In the genomic region with DNA sequence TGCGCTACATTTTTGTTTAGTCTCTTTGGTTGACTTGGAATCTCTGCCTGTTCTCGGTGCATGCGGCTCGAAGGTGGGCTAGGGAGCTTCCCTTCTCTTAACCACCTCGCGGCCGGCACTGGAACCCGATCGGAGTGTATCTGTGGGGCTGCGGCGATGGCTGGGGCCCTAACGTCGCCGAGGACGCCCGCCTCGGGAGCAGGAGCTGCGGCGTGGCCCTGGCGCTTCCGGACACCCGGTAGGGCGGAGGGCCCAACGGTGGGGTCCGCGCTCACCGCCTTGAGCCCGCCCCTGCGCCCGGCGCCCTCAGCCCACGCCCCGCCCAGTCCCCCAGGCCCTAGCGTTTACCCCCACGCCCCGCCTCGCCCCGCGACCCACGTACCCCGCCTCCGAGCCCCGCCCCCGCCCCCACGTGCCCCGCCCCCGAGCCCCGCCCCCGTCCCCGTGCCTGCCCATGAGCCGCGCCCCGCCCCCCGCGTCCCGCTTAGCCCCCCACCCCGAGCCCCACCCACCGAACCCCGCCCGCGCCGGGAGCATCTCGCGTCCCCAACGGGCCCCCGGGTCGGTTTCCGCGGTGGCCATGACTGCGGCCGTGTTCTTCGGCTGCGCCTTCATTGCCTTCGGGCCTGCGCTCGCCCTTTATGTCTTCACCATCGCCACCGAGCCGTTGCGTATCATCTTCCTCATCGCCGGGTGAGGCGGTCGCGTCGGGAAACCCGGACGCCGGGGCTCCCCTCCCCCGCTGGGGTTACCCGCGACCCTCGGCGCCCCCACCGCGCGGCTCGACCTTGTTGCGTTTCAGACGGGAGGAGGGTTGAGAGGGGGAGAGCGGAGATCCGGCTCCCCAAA, we compare ENCODE assay signal across 8 cellular contexts. TPM values are rescaled to one million over a fixed set of nuclear protein-coding genes. Genes with fewer than 3 reads are reported as not detected.
DNase-seq lines count a peak whose midpoint lies in the region; ATAC-seq and TF ChIP-seq lines count a peak whose summit lies in the region.

APH1B (plus strand) TSS at position 562 of the 849 bp plus-strand sequence; CDS start at position 581, 19 bp downstream.

- H3K4me1 ChIP-seq in DND-41 (ENCODE audit: insufficient read depth, low read length) (peaks cover 32% of the 10 kb centered on the region), Loucy (ENCODE audit: insufficient read depth, low read length, poor library complexity, severe bottlenecking) (peaks cover 49% of the 10 kb centered on the region), trophoblast cell (ENCODE audit: control insufficient read depth in 1 of 2, insufficient read depth in 2 of 2, low read length in 2 of 2) (peaks cover 0 to 4% of the 10 kb centered on the region in 2 experiments), tibial nerve (peaks cover 0 to 19% (median 5%) of the 10 kb centered on the region in 4 donors)

- H3K4me2 ChIP-seq in DND-41 (ENCODE audit: insufficient read depth, low read length): peak within 1 kb of the TSS; percentile 88
- peak within 1 kb of the TSS; percentile 85 for H3K4me2 ChIP-seq in Loucy (ENCODE audit: low read depth, low read length, poor library complexity, severe bottlenecking)
- peak within 1 kb of the TSS; percentile 96 for H3K4me2 ChIP-seq in trophoblast cell (ENCODE audit: low read length)

- WGBS in trophoblast cell (ENCODE audit: extremely low coverage, insufficient coverage, insufficient read length): no CpG with 5 or more reads among the region's 102 CpGs
- 0 to 1% methylated on average over 46 to 56 of the region's 102 CpGs for WGBS in tibial nerve, 2 donors

- H3K36me3 ChIP-seq in DND-41 (ENCODE audit: insufficient read depth, low read length): peaks cover 3% of the 10 kb centered on the region
- H3K36me3 ChIP-seq in Loucy (ENCODE audit: insufficient read depth, low read length): no peaks in the 10 kb centered on the region
- H3K36me3 ChIP-seq in trophoblast cell (ENCODE audit: control insufficient read depth in 1 of 2, insufficient read depth in 2 of 2, low read length in 2 of 2): no peaks in the 10 kb centered on the region
- H3K36me3 ChIP-seq in tibial nerve: peaks cover 0 to 15% (median 0%) of the 10 kb centered on the region in 3 donors

- H3K9me2 ChIP-seq in Loucy (replicated peaks; ENCODE audit: low read depth, low read length): no peaks in the 10 kb centered on the region

- peak within 1 kb of the TSS; percentile 79 for H4K91ac ChIP-seq in trophoblast cell (ENCODE audit: low read depth, low read length)

- H3K4me3 Mint-ChIP-seq in activated naive CD8-positive, alpha-beta T cell: peak within 1 kb of the TSS; percentile 86

- ATAC-seq in DND-41 (ENCODE audit: insufficient read depth, low read depth) (peak; percentile 85), GM21786 (IDR thresholded peaks at IDR 0.05; ENCODE audit: unreplicated experiment) (peak; percentile 56), Right ventricle myocardium inferior (peak; percentile 97)

- peak within 1 kb of the TSS; percentile 69 for H3K18ac ChIP-seq in trophoblast cell (ENCODE audit: low read length)

- peak within 1 kb of the TSS; percentile 91 for H3K27ac Mint-ChIP-seq in activated naive CD8-positive, alpha-beta T cell

- H4K8ac ChIP-seq in trophoblast cell (ENCODE audit: low read depth, low read length): peak within 1 kb of the TSS; percentile 71

- H3K4me3 ChIP-seq in DND-41 (ENCODE audit: low read depth in 1 of 2, low read length in 2 of 2) (peak within 1 kb of the TSS; percentile 63 to 72), Loucy (ENCODE audit: low read length, poor library complexity, severe bottlenecking) (peak within 1 kb of the TSS; percentile 81), trophoblast cell (ENCODE audit: low read depth, low read length) (peak within 1 kb of the TSS; percentile 77), tibial nerve (peak within 1 kb of the TSS; percentile 67 to 95 (median 82))

- H3K9me3 ChIP-seq in DND-41 (ENCODE audit: insufficient read depth, low read length, severe bottlenecking): no peaks in the 10 kb centered on the region
- no peaks in the 10 kb centered on the region for H3K9me3 ChIP-seq in Loucy (ENCODE audit: insufficient read depth, low read depth, low read length)
- H3K9me3 ChIP-seq in trophoblast cell (ENCODE audit: insufficient read depth, low read depth, low read length): no peaks in the 10 kb centered on the region
- H3K9me3 ChIP-seq in tibial nerve: no peaks in the 10 kb centered on the region

- H3F3A ChIP-seq in Loucy (ENCODE audit: low read depth): peaks cover 4% of the 10 kb centered on the region; the same call in 1 of the 2 replicates

- H3K4ac ChIP-seq in trophoblast cell (ENCODE audit: low read depth, low read length): peak within 1 kb of the TSS; percentile 9

- H2BK120ac ChIP-seq in trophoblast cell (ENCODE audit: insufficient read depth, low read length, poor library complexity): peak within 1 kb of the TSS; percentile 88

- H3K9ac ChIP-seq in DND-41 (ENCODE audit: low read depth, low read length) (peak within 1 kb of the TSS; percentile 77), Loucy (ENCODE audit: low read depth, low read length, poor library complexity, severe bottlenecking) (peak within 1 kb of the TSS; percentile 88), trophoblast cell (ENCODE audit: low read length) (peak within 1 kb of the TSS; percentile 66)

- TF ChIP-seq CTCF in DND-41 (IDR thresholded peaks at IDR 0.05; ENCODE audit: borderline replicate concordance, extremely low read depth, low read length, poor library complexity, severe bottlenecking) (peak; percentile 13), Loucy (conservative IDR thresholded peaks at IDR 0.05; ENCODE audit: low read length) (no peak), tibial nerve (IDR thresholded peaks at IDR 0.05) (peak in 1 of 5 experiments; percentile 26)

- peaks cover 39% of the 10 kb centered on the region for H3K4me1 Mint-ChIP-seq in activated naive CD8-positive, alpha-beta T cell (ENCODE audit: low read depth)

- H3K9me3 Mint-ChIP-seq in activated naive CD8-positive, alpha-beta T cell (ENCODE audit: low read depth): no peaks in the 10 kb centered on the region

- TF ChIP-seq POLR2A in tibial nerve (IDR thresholded peaks at IDR 0.05): peak in 1 of 2 donors; percentile 50

- peaks cover 4% of the 10 kb centered on the region for H3K36me3 Mint-ChIP-seq in activated naive CD8-positive, alpha-beta T cell

- no peak within 1 kb of the TSS for H3K23ac ChIP-seq in trophoblast cell (ENCODE audit: low read length)

- H4K20me1 ChIP-seq in DND-41 (ENCODE audit: insufficient read depth, low read length) (no peaks in the 10 kb centered on the region), Loucy (ENCODE audit: insufficient read depth, low read length, poor library complexity, severe bottlenecking) (no peaks in the 10 kb centered on the region)

- peak within 1 kb of the TSS; percentile 18 for H2BK5ac ChIP-seq in trophoblast cell (ENCODE audit: low read depth, low read length, poor library complexity)

- intact Hi-C loops in Right ventricle myocardium inferior (cut with DNase I): loop anchor here (2.0 to 5.0 kb wide), 3 partner anchors 55 to 120 kb away; partner anchors contain the start of genes RAB8B and RPS27L

- peaks cover 5% of the 10 kb centered on the region for H3K79me1 ChIP-seq in trophoblast cell (ENCODE audit: low read length)

- TF ChIP-seq EP300 in tibial nerve (IDR thresholded peaks at IDR 0.05): peak in 1 of 2 donors; percentile 68

- H3K27me3 Mint-ChIP-seq in activated naive CD8-positive, alpha-beta T cell: no peaks in the 10 kb centered on the region

- H2BK12ac ChIP-seq in trophoblast cell (ENCODE audit: low read length): peak within 1 kb of the TSS; percentile 2

- peak; percentile 86 for DNase-seq in DND-41
- DNase-seq in SKM-1 treated with dmso at 0.1 percent for 144 hours (lab: John Stamatoyannopoulos, UW; ENCODE audit: unreplicated experiment): peak; percentile 75
- peak; percentile 94 for DNase-seq in Right ventricle myocardium inferior (ENCODE audit: missing footprints)
- peak; percentile 51 to 70 for DNase-seq in trophoblast cell
- peak; percentile 59 to 67 for DNase-seq in tibial nerve (ENCODE audit: low spot score in 2 of 2)

- H4K12ac ChIP-seq in trophoblast cell (ENCODE audit: low read depth, low read length): peak within 1 kb of the TSS; percentile 83

- H3K79me2 ChIP-seq in DND-41 (ENCODE audit: insufficient read depth, low read length): no peaks in the 10 kb centered on the region
- peaks cover 14% of the 10 kb centered on the region for H3K79me2 ChIP-seq in Loucy (ENCODE audit: insufficient read depth, low read length)
- H3K79me2 ChIP-seq in trophoblast cell (ENCODE audit: control insufficient read depth, insufficient read depth, low read length, poor library complexity): peaks cover 2% of the 10 kb centered on the region

- no peak within 1 kb of the TSS for H2AK5ac ChIP-seq in trophoblast cell (ENCODE audit: low read length)

- H3K14ac ChIP-seq in trophoblast cell (ENCODE audit: low read length): peak within 1 kb of the TSS; percentile 78

- H3K27me3 ChIP-seq in DND-41 (ENCODE audit: insufficient read depth, low read length, poor library complexity) (no peaks in the 10 kb centered on the region), Loucy (ENCODE audit: insufficient read depth, low read length, poor library complexity, severe bottlenecking) (no peaks in the 10 kb centered on the region), trophoblast cell (ENCODE audit: insufficient read depth, low read length) (no peaks in the 10 kb centered on the region), tibial nerve (no peaks in the 10 kb centered on the region)

- H2AFZ ChIP-seq in DND-41 (ENCODE audit: low read depth, low read length): peak within 1 kb of the TSS; percentile 80
- peak within 1 kb of the TSS; percentile 88 for H2AFZ ChIP-seq in Loucy (ENCODE audit: low read length)
- peak within 1 kb of the TSS; percentile 79 for H2AFZ ChIP-seq in trophoblast cell (ENCODE audit: insufficient read depth, low read length, poor library complexity)

- H3K27ac ChIP-seq in DND-41 (ENCODE audit: low read length) (peak within 1 kb of the TSS; percentile 73), trophoblast cell (ENCODE audit: low read depth, low read length) (peak within 1 kb of the TSS; percentile 14), tibial nerve (peak within 1 kb of the TSS; percentile 88 to 97 (median 92))

RNA-seq across cellular contexts. Expression of gene APH1B, which starts in this region (rescaled TPM):
- 6.2 TPM for total RNA-seq in Right ventricle myocardium inferior
- polyA plus RNA-seq in trophoblast cell (2013): 5.0 and 5.7 TPM in 2 replicates
- total RNA-seq in tibial nerve: 10 to 100 TPM; 11.0 to 18.4 (median 16.1) TPM

Comparison
In these comparisons a context has a peak if more than half of its experiments do, and no peak if none do; other contexts are left out.
1. Peak in every context shown above with its lines: DNase-seq, ATAC-seq, H3K4me3 ChIP-seq and H3K27ac ChIP-seq.
2. H3K27ac ChIP-seq: peak in every context shown above with its lines; median percentile 92 in tibial nerve; 73 in DND-41; 14 in trophoblast cell.